Comparison of ENCODE assay signal across 1 cellular context in the genomic region with DNA sequence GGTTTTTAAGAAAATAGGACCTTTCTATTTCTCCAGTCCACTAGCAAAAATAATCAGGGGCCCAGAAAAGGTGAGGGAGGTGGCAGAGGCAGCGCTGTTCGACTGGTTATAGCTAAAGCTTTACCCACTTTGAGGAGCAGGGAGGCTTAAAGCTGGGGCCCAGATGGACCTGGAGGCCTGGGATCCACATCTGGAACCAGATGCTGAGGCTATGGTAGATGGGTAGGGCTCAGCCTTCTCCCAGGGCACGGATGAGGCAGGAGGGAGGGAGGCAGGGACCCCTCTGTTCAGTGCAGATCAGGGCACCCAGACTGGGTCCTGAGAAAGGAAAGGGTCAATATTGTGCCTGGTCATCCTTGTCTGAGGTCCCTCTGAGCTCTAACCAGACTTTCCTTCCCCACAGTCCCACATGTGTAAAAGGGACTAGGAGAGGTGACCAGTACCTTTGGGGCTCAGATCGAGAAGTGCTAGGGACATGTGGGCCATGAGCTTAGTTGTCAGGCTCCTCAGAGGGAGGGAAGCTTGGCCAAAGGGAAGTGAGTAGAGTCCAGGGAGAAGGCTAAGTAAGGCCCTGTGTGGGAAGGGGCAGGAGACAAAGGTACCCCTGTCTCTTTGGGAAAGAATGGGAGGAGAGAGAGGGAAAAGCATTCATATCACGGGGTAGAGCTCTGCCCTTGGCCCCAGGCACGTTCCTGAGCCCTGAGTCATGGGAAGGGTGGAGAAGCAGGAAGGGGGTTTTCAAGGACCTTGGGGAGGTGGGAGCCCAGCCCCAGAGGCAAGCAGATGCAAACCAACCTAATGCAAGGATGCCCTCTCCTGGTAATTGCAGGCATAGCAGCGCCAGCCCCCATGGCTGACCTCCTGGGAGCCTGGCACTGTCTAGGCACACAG.
A peak's percentile ranks its signal among the peaks of the same experiment; 100 is the strongest.
TF ChIP-seq lines count a peak whose summit lies in the region.

No MANE protein-coding gene starts in this region.

TF ChIP-seq in HepG2, 621 proteins besides CTCF, POLR2A, EP300 and RAD21 (continued from another document and continues in another):
- peak; percentile 44; the same call in 1 of the 2 replicates for TF ChIP-seq ZFY (CRISPR knock-in tag; IDR thresholded peaks at IDR 0.05)
- peak; percentile 81 for TF ChIP-seq ZSCAN31 (CRISPR knock-in tag; IDR thresholded peaks at IDR 0.05; ENCODE audit: low read depth)
- peak in 1 of 2 experiments; percentile 73; a peak in 2 of 4 replicates for TF ChIP-seq KLF16 (CRISPR knock-in tag; IDR thresholded peaks at IDR 0.05)
- TF ChIP-seq HMG20A (CRISPR knock-in tag; IDR thresholded peaks at IDR 0.05; ENCODE audit: borderline replicate concordance) = peak; percentile 60; the same call in 1 of the 2 replicates
- 0 out of 2 replicates have a peak, but pooled peaks have one; percentile 33 for TF ChIP-seq KLF6 (CRISPR knock-in tag; IDR thresholded peaks at IDR 0.05)
- TF ChIP-seq ZNF337 (CRISPR knock-in tag; IDR thresholded peaks at IDR 0.05; ENCODE audit: borderline replicate concordance, low read depth) = no peak
- no peak for TF ChIP-seq GLI4 (CRISPR knock-in tag; IDR thresholded peaks at IDR 0.05; ENCODE audit: borderline replicate concordance)
- TF ChIP-seq, protein P1, sequence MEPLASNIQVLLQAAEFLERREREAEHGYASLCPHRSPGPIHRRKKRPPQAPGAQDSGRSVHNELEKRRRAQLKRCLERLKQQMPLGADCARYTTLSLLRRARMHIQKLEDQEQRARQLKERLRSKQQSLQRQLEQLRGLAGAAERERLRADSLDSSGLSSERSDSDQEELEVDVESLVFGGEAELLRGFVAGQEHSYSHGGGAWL (CRISPR knock-in tag; IDR thresholded peaks at IDR 0.05) = peak; percentile 55; the same call in 1 of the 2 replicates
- TF ChIP-seq ZNF12 (CRISPR knock-in tag; IDR thresholded peaks at IDR 0.05) = no peak
- 0 out of 2 replicates have a peak, but pooled peaks have one; percentile 24 for TF ChIP-seq ZNF317 (CRISPR knock-in tag; IDR thresholded peaks at IDR 0.05)
- TF ChIP-seq ZNF674 (CRISPR knock-in tag; IDR thresholded peaks at IDR 0.05; ENCODE audit: low read depth) = 0 out of 2 replicates have a peak, but pooled peaks have one; percentile 48
- TF ChIP-seq SP5 (CRISPR knock-in tag; IDR thresholded peaks at IDR 0.05; ENCODE audit: borderline replicate concordance, low read depth) = peak; percentile 93
- peak; percentile 73 for TF ChIP-seq FOXA3 (CRISPR knock-in tag; IDR thresholded peaks at IDR 0.05)
- peak; percentile 97; the same call in 1 of the 2 replicates for TF ChIP-seq ZNF788 (CRISPR knock-in tag; IDR thresholded peaks at IDR 0.05; ENCODE audit: borderline replicate concordance)
- TF ChIP-seq, protein P2, sequence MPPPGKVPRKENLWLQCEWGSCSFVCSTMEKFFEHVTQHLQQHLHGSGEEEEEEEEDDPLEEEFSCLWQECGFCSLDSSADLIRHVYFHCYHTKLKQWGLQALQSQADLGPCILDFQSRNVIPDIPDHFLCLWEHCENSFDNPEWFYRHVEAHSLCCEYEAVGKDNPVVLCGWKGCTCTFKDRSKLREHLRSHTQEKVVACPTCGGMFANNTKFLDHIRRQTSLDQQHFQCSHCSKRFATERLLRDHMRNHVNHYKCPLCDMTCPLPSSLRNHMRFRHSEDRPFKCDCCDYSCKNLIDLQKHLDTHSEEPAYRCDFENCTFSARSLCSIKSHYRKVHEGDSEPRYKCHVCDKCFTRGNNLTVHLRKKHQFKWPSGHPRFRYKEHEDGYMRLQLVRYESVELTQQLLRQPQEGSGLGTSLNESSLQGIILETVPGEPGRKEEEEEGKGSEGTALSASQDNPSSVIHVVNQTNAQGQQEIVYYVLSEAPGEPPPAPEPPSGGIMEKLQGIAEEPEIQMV (CRISPR knock-in tag; IDR thresholded peaks at IDR 0.05; ENCODE audit: low read depth) = peak; percentile 88
- peak; percentile 91 for TF ChIP-seq ETV5 (CRISPR knock-in tag; IDR thresholded peaks at IDR 0.05; ENCODE audit: borderline replicate concordance)
- peak; percentile 19; the same call in 1 of the 2 replicates for TF ChIP-seq TAF1 (CRISPR knock-in tag; IDR thresholded peaks at IDR 0.05)
- 0 out of 2 replicates have a peak, but pooled peaks have one; percentile 32 for TF ChIP-seq ATF7 (IDR thresholded peaks at IDR 0.05)
- TF ChIP-seq ATF7 (CRISPR knock-in tag; IDR thresholded peaks at IDR 0.05) = peak; percentile 94
- TF ChIP-seq, protein P3, sequence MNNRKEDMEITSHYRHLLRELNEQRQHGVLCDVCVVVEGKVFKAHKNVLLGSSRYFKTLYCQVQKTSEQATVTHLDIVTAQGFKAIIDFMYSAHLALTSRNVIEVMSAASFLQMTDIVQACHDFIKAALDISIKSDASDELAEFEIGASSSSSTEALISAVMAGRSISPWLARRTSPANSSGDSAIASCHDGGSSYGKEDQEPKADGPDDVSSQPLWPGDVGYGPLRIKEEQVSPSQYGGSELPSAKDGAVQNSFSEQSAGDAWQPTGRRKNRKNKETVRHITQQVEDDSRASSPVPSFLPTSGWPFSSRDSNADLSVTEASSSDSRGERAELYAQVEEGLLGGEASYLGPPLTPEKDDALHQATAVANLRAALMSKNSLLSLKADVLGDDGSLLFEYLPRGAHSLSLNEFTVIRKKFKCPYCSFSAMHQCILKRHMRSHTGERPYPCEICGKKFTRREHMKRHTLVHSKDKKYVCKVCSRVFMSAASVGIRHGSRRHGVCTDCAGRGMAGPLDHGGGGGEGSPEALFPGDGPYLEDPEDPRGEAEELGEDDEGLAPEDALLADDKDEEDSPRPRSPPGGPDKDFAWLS (CRISPR knock-in tag; IDR thresholded peaks at IDR 0.05; ENCODE audit: borderline replicate concordance) = peak; percentile 81; the same call in 1 of the 2 replicates
- peak; percentile 62; the same call in 1 of the 2 replicates for TF ChIP-seq KDM5B (CRISPR knock-in tag; IDR thresholded peaks at IDR 0.05; ENCODE audit: borderline replicate concordance)
- peak; percentile 91 for TF ChIP-seq RBM22 (optimal IDR thresholded peaks at IDR 0.05; ENCODE audit: low read length)
- TF ChIP-seq ZNF34 (CRISPR knock-in tag; IDR thresholded peaks at IDR 0.05; ENCODE audit: borderline replicate concordance) = 0 out of 2 replicates have a peak, but pooled peaks have one; percentile 62
- no peak for TF ChIP-seq WIZ (CRISPR knock-in tag; IDR thresholded peaks at IDR 0.05)
- no peak for TF ChIP-seq SNAI1 (CRISPR knock-in tag; IDR thresholded peaks at IDR 0.05; ENCODE audit: borderline replicate concordance)
- TF ChIP-seq, protein P4, sequence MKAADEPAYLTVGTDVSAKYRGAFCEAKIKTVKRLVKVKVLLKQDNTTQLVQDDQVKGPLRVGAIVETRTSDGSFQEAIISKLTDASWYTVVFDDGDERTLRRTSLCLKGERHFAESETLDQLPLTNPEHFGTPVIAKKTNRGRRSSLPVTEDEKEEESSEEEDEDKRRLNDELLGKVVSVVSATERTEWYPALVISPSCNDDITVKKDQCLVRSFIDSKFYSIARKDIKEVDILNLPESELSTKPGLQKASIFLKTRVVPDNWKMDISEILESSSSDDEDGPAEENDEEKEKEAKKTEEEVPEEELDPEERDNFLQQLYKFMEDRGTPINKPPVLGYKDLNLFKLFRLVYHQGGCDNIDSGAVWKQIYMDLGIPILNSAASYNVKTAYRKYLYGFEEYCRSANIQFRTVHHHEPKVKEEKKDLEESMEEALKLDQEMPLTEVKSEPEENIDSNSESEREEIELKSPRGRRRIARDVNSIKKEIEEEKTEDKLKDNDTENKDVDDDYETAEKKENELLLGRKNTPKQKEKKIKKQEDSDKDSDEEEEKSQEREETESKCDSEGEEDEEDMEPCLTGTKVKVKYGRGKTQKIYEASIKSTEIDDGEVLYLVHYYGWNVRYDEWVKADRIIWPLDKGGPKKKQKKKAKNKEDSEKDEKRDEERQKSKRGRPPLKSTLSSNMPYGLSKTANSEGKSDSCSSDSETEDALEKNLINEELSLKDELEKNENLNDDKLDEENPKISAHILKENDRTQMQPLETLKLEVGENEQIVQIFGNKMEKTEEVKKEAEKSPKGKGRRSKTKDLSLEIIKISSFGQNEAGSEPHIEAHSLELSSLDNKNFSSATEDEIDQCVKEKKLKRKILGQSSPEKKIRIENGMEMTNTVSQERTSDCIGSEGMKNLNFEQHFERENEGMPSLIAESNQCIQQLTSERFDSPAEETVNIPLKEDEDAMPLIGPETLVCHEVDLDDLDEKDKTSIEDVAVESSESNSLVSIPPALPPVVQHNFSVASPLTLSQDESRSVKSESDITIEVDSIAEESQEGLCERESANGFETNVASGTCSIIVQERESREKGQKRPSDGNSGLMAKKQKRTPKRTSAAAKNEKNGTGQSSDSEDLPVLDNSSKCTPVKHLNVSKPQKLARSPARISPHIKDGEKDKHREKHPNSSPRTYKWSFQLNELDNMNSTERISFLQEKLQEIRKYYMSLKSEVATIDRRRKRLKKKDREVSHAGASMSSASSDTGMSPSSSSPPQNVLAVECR (CRISPR knock-in tag; IDR thresholded peaks at IDR 0.05; ENCODE audit: borderline replicate concordance) = peak; percentile 78; the same call in 1 of the 2 replicates
- TF ChIP-seq, protein P5, sequence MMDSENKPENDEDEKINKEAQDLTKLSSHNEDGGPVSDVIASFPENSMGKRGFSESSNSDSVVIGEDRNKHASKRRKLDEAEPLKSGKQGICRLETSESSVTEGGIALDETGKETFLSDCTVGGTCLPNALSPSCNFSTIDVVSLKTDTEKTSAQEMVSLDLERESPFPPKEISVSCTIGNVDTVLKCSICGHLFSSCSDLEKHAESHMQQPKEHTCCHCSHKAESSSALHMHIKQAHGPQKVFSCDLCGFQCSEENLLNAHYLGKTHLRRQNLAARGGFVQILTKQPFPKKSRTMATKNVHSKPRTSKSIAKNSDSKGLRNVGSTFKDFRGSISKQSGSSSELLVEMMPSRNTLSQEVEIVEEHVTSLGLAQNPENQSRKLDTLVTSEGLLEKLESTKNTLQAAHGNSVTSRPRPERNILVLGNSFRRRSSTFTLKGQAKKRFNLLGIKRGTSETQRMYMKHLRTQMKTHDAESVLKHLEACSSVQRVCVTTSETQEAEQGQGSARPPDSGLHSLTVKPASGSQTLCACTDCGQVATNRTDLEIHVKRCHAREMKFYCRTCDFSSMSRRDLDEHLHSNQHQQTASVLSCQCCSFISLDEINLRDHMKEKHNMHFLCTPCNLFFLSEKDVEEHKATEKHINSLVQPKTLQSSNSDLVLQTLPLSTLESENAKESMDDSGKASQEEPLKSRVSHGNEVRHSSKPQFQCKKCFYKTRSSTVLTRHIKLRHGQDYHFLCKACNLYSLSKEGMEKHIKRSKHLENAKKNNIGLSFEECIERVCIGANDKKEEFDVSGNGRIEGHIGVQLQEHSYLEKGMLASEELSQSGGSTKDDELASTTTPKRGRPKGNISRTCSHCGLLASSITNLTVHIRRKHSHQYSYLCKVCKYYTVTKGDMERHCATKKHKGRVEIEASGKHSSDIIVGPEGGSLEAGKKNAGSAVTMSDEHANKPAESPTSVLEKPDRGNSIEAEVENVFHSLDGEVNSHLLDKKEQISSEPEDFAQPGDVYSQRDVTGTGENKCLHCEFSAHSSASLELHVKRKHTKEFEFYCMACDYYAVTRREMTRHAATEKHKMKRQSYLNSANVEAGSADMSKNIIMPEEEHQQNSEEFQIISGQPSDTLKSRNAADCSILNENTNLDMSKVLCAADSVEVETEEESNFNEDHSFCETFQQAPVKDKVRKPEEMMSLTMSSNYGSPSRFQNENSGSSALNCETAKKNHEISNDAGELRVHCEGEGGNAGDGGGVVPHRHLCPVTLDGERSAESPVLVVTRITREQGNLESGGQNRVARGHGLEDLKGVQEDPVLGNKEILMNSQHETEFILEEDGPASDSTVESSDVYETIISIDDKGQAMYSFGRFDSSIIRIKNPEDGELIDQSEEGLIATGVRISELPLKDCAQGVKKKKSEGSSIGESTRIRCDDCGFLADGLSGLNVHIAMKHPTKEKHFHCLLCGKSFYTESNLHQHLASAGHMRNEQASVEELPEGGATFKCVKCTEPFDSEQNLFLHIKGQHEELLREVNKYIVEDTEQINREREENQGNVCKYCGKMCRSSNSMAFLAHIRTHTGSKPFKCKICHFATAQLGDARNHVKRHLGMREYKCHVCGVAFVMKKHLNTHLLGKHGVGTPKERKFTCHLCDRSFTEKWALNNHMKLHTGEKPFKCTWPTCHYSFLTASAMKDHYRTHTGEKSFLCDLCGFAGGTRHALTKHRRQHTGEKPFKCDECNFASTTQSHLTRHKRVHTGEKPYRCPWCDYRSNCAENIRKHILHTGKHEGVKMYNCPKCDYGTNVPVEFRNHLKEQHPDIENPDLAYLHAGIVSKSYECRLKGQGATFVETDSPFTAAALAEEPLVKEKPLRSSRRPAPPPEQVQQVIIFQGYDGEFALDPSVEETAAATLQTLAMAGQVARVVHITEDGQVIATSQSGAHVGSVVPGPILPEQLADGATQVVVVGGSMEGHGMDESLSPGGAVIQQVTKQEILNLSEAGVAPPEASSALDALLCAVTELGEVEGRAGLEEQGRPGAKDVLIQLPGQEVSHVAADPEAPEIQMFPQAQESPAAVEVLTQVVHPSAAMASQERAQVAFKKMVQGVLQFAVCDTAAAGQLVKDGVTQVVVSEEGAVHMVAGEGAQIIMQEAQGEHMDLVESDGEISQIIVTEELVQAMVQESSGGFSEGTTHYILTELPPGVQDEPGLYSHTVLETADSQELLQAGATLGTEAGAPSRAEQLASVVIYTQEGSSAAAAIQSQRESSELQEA (CRISPR knock-in tag; IDR thresholded peaks at IDR 0.05; ENCODE audit: not compliant biosample characterization) = no peak
- TF ChIP-seq, protein P6, sequence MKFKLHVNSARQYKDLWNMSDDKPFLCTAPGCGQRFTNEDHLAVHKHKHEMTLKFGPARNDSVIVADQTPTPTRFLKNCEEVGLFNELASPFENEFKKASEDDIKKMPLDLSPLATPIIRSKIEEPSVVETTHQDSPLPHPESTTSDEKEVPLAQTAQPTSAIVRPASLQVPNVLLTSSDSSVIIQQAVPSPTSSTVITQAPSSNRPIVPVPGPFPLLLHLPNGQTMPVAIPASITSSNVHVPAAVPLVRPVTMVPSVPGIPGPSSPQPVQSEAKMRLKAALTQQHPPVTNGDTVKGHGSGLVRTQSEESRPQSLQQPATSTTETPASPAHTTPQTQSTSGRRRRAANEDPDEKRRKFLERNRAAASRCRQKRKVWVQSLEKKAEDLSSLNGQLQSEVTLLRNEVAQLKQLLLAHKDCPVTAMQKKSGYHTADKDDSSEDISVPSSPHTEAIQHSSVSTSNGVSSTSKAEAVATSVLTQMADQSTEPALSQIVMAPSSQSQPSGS (CRISPR knock-in tag; IDR thresholded peaks at IDR 0.05) = peak; percentile 95
- TF ChIP-seq, protein P7, sequence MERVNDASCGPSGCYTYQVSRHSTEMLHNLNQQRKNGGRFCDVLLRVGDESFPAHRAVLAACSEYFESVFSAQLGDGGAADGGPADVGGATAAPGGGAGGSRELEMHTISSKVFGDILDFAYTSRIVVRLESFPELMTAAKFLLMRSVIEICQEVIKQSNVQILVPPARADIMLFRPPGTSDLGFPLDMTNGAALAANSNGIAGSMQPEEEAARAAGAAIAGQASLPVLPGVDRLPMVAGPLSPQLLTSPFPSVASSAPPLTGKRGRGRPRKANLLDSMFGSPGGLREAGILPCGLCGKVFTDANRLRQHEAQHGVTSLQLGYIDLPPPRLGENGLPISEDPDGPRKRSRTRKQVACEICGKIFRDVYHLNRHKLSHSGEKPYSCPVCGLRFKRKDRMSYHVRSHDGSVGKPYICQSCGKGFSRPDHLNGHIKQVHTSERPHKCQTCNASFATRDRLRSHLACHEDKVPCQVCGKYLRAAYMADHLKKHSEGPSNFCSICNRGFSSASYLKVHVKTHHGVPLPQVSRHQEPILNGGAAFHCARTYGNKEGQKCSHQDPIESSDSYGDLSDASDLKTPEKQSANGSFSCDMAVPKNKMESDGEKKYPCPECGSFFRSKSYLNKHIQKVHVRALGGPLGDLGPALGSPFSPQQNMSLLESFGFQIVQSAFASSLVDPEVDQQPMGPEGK (CRISPR knock-in tag; IDR thresholded peaks at IDR 0.05) = peak; percentile 93
- no peak for TF ChIP-seq ZNF543 (CRISPR knock-in tag; IDR thresholded peaks at IDR 0.05)
- TF ChIP-seq RARA (CRISPR knock-in tag; IDR thresholded peaks at IDR 0.05) = peak; percentile 84
- TF ChIP-seq ZFP41 (CRISPR knock-in tag; IDR thresholded peaks at IDR 0.05; ENCODE audit: borderline replicate concordance) = no peak
- peak; percentile 58; the same call in 1 of the 2 replicates for TF ChIP-seq FOXO1 (CRISPR knock-in tag; IDR thresholded peaks at IDR 0.05)
- TF ChIP-seq CBX5 (CRISPR knock-in tag; IDR thresholded peaks at IDR 0.05; ENCODE audit: borderline replicate concordance) = peak; percentile 51; the same call in 1 of the 2 replicates
